ENCODE assay signal across 31 cellular contexts in the genomic region with DNA sequence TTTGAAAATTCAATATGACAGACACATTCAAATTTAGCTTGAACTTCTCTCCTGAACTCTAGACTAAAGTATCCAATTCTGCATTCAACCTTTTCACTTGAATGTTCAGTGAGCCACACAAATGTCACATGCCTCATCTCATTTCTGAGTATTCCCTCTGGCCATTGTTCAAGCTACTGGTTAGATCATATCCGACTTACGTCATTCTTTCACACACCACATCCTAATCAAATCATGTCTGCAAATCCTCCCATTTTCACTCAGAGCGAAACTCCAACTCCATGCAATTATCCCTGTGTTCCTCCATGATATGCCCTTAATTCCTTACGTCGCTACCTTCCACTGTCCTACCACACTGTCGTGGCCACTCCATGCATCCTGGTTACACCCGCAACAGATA.
A peak's percentile ranks its signal among the peaks of the same experiment; 100 is the strongest.
DNase-seq lines count a peak whose midpoint lies in the region; ATAC-seq and TF ChIP-seq lines count a peak whose summit lies in the region.
"Had no signal": no experiment of that assay in that cellular context is flagged by ENCODE, and none has a peak within 500 bp of the region (broad histone marks: within the 10 kb centered on the region; RNA-seq: fewer than 3 reads in every experiment).

No MANE protein-coding gene starts in this region.

- DNase-seq in DMS53 (lab: John Stamatoyannopoulos, UW) (peak; percentile 32), DMS53 treated with DMSO at 0.1 percent for 48 hours (lab: John Stamatoyannopoulos, UW; ENCODE audit: unreplicated experiment) (no peak), RPMI7951 (ENCODE audit: low read depth) (peak; percentile 47), fibroblast of mammary gland (ENCODE audit: low read depth) (peak; percentile 5), aorta (no peak), NCI-H1694 treated with DMSO at 0.1 percent for 48 hours (lab: John Stamatoyannopoulos, UW) (no peak)
- no peak for DNase-seq in stimulated activated CD4-positive, alpha-beta T cell treated with anti-CD3 and anti-CD28 coated beads, Interleukin-4, amount 100 ng/mL, for 4 hours
- DNase-seq: Caco-2; CD8-positive, alpha-beta T cell; DMS79 treated with DMSO at 0.1 percent for 48 hours; Kasumi-1; MV-4-11; NCI-H1105; NCI-H1436 treated with DMSO at 0.1 percent for 48 hours; NCI-H1930; NCI-H2107; NCI-H446 treated with DMSO at 0.1 percent for 48 hours; NCI-H526; NCI-H82; NK-92 treated with Interleukin-12 subunit alpha and Interleukin-12 subunit beta, amount 100 ng/mL, for 24 hours; SIG-M5; SK-N-SH; SW 1271 had no signal

- H3K27me3 ChIP-seq in aorta (ENCODE audit: control insufficient read depth in 1 of 2, insufficient read depth in 2 of 2, low read length in 1 of 2) = no peaks in the 10 kb centered on the region

- no peak for TF ChIP-seq CTCF in fibroblast of mammary gland (conservative IDR thresholded peaks at IDR 0.05; ENCODE audit: control insufficient read depth, insufficient read depth, low read depth, low read length)

- no peaks in the 10 kb centered on the region for H3K9me3 ChIP-seq in aorta (ENCODE audit: control insufficient read depth, low read length)
- H3K9me3 ChIP-seq: Caco-2, HAP-1, SK-N-SH had no signal

- WGBS in aorta, 2 donors = 90 to 93% methylated on average over 7 of the region's 7 CpGs

- intact Hi-C loops in aorta (cut with DNase I) = no loop called here

- ATAC-seq in aorta (ENCODE audit: low FRiP score) (peak; percentile 15), GM21381 (IDR thresholded peaks at IDR 0.05; ENCODE audit: unreplicated experiment) (no peak)
- ATAC-seq: CD8-positive, alpha-beta T cell; GM23338; K562; Panc1 had no signal

- H3K4me3 ChIP-seq in fibroblast of mammary gland (ENCODE audit: control insufficient read depth, low read depth, low read length) (no peak overlapping the region), aorta (ENCODE audit: low read length in 2 of 2) (no peak overlapping the region)
- H3K4me3 ChIP-seq: GM23338, HAP-1, K562 had no signal

- H3K4me1 ChIP-seq in aorta (ENCODE audit: control insufficient read depth in 1 of 2, insufficient read depth in 2 of 2, low read length in 2 of 2) = no peaks in the 10 kb centered on the region
- H3K4me1 ChIP-seq: HAP-1 had no signal

- H3K27ac ChIP-seq in aorta (ENCODE audit: low read depth in 1 of 2, low read length in 2 of 2) = no peak overlapping the region
- H3K27ac ChIP-seq: 22Rv1, C4-2B, HL-60 had no signal

- H3K36me3 ChIP-seq in aorta (ENCODE audit: control insufficient read depth in 1 of 2, insufficient read depth in 2 of 2, low read length in 1 of 2) = no peaks in the 10 kb centered on the region
- H3K36me3 ChIP-seq: HAP-1 had no signal

Comparison
In these comparisons a context has a peak if more than half of its experiments do, and no peak if none do; other contexts are left out.
1. DNase-seq: peak in DMS53 (single experiment), RPMI7951 (single experiment) and fibroblast of mammary gland (single experiment); none in DMS53 treated with DMSO at 0.1 percent for 48 hours (single experiment), aorta (0 of 2), stimulated activated CD4-positive, alpha-beta T cell treated with anti-CD3 and anti-CD28 coated beads, Interleukin-4, amount 100 ng/mL, for 4 hours (0 of 2) and NCI-H1694 treated with DMSO at 0.1 percent for 48 hours (single experiment).